1 cellular context compared by ENCODE assay signal in genomic region chr13:112756081-112756480, GRCh38.
TF ChIP-seq lines count a peak whose summit lies in the region.

No MANE protein-coding gene starts in this region.

TF ChIP-seq in SK-N-SH, 30 proteins besides CTCF, POLR2A, EP300 and RAD21 (continued from another document):
- TF ChIP-seq NRF1 (IDR thresholded peaks at IDR 0.05; ENCODE audit: low read depth, low read length) = no peak
- no peak for TF ChIP-seq POLR2AphosphoS5 (IDR thresholded peaks at IDR 0.05; ENCODE audit: low read depth, low read length)
- TF ChIP-seq RCOR1 (IDR thresholded peaks at IDR 0.05; ENCODE audit: low read length) = no peak
